26 cellular contexts compared by ENCODE assay signal in the genomic region with DNA sequence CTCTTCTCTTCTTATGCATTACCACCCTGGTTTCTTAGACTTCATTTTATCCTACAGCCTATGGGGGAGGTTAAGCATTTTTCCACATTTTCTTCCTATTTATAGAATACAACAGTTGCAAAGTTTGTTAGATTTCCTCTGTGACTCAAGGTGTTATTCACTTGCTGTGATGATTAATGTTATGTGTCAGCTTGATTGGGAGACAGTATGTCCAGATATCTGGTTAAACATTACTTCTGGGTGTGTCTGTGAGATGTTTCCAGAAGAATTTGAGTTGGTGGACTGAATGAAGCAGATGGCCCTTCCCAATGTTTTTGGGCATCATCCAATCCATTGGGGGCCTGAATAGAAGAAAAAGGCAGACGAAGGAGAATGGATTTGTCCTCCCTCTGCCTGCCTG.
DNase-seq lines count a peak whose midpoint lies in the region; ATAC-seq and TF ChIP-seq lines count a peak whose summit lies in the region.
"Had no signal": no experiment of that assay in that cellular context is flagged by ENCODE, and none has a peak within 500 bp of the region (broad histone marks: within the 10 kb centered on the region; RNA-seq: fewer than 3 reads in every experiment).

No MANE protein-coding gene starts in this region.

- in situ Hi-C loops in ACHN (cut with HindIII; ENCODE audit: low pct_ligation_motif_present, low pct_unique_long_range_greater_than_20kb, low sequenced_read_pairs), result no loop called here

- H3K27ac ChIP-seq in caudate nucleus (ENCODE audit: low read depth, low read length), result peak overlapping the region; percentile 55
- H3K27ac ChIP-seq in heart right ventricle, result no peak overlapping the region
- H3K27ac ChIP-seq: cardiac muscle cell, transverse colon had no signal

- no peaks in the 10 kb centered on the region for H3K4me1 ChIP-seq in heart right ventricle
- H3K4me1 ChIP-seq: transverse colon had no signal

- ATAC-seq in HG03045 (IDR thresholded peaks at IDR 0.05; ENCODE audit: unreplicated experiment) (no peak), heart right ventricle (no peak)
- ATAC-seq: stimulated activated naive CD8-positive, alpha-beta T cell treated with anti-CD3 and anti-CD28 coated beads, Interleukin-15, amount 100 ng/mL, for 72 hours had no signal

- intact Hi-C loops in heart right ventricle (cut with DNase I), result no loop called here

- H3K4me3 ChIP-seq in MG63 (no peak overlapping the region), heart right ventricle (no peak overlapping the region)
- H3K4me3 ChIP-seq: cardiac muscle cell, transverse colon had no signal

- TF ChIP-seq CTCF in heart right ventricle (IDR thresholded peaks at IDR 0.05), result no peak

- DNase-seq in ACHN, result peak; percentile 14
- peak; percentile 12 for DNase-seq in MG63
- peak in 1 of 61 donors; percentile 25 for DNase-seq in caudate nucleus (lab: John Stamatoyannopoulos, UW)
- peak; percentile 93 for DNase-seq in kidney tubule cell (ENCODE audit: low spot score)
- DNase-seq in NCI-H69 (lab: John Stamatoyannopoulos, UW), result no peak
- no peak for DNase-seq in heart right ventricle
- DNase-seq in cortex of kidney (lab: John Stamatoyannopoulos, UW), result no peak
- DNase-seq: activated CD8-positive, alpha-beta memory T cell treated with anti-CD3 and anti-CD28 coated beads for 24 hours; activated naive CD4-positive, alpha-beta T cell treated with Interleukin-2 at 50 U/mL for 16 hours; activated T-cell treated with anti-CD3 and anti-CD28 coated beads, Interleukin-2, amount 50 U/mL, for 24 hours; DMS 273 treated with DMSO at 0.1 percent for 48 hours; foreskin melanocyte; H9; KBM-7; MV-4-11; NCI-H1694 treated with DMSO at 0.1 percent for 48 hours; NCI-H748 treated with DMSO at 0.1 percent for 48 hours; occipital lobe; retina; SHP77; stimulated activated CD4-positive, alpha-beta T cell treated with anti-CD3 and anti-CD28 coated beads, Interleukin-12 subunit alpha, Interleukin-12 subunit beta, amount 100 ng/mL, for 4 hours; stimulated activated CD4-positive, alpha-beta T cell treated with anti-CD3 and anti-CD28 coated beads, Interleukin-4, amount 100 ng/mL, for 4 hours; stimulated activated naive CD8-positive, alpha-beta T cell treated with anti-CD3 and anti-CD28 coated beads, Interleukin-15, amount 100 ng/mL, for 72 hours; transverse colon had no signal

- H3K27me3 ChIP-seq in MG63 (no peaks in the 10 kb centered on the region), heart right ventricle (no peaks in the 10 kb centered on the region)
- H3K27me3 ChIP-seq: cardiac muscle cell, transverse colon had no signal

- no peaks in the 10 kb centered on the region for H3K36me3 ChIP-seq in MG63
- H3K36me3 ChIP-seq in heart right ventricle, result no peaks in the 10 kb centered on the region
- H3K36me3 ChIP-seq: cardiac muscle cell, transverse colon had no signal

- WGBS in heart right ventricle, 2 donors, result 29 to 35% methylated on average over 1 of the region's 1 CpG

- H3K9me3 ChIP-seq in MG63, result peaks cover 9% of the 10 kb centered on the region
- peaks cover 0 to 22% (median 9%) of the 10 kb centered on the region in 11 donors for H3K9me3 ChIP-seq in heart right ventricle
- H3K9me3 ChIP-seq: transverse colon had no signal

Comparison
In these comparisons a context has a peak if more than half of its experiments do, and no peak if none do; other contexts are left out.
1. DNase-seq: peak in ACHN (single experiment), MG63 (single experiment) and kidney tubule cell (single experiment); none in NCI-H69 (single experiment), heart right ventricle (0 of 2) and cortex of kidney (single experiment).